15 cellular contexts compared by ENCODE assay signal in genomic region chr13:66849706-66850105, GRCh38.
DNase-seq lines count a peak whose midpoint lies in the region; ATAC-seq, FAIRE-seq and TF ChIP-seq lines count a peak whose summit lies in the region.
"Had no signal": no experiment of that assay in that cellular context is flagged by ENCODE, and none has a peak within 500 bp of the region (broad histone marks: within the 10 kb centered on the region; RNA-seq: fewer than 3 reads in every experiment).

No MANE protein-coding gene starts in this region.

- H3K4me3 ChIP-seq in GM23338: no peak overlapping the region
- no peak overlapping the region for H3K4me3 ChIP-seq in endodermal cell (ENCODE audit: low read length)
- H3K4me3 ChIP-seq: BLaER1 had no signal

- no peak for TF ChIP-seq CTCF in GM23338 (conservative IDR thresholded peaks at IDR 0.05; ENCODE audit: low read depth in 2 of 2)
- no peak for TF ChIP-seq CTCF in endodermal cell (conservative IDR thresholded peaks at IDR 0.05)

- peaks cover 2% of the 10 kb centered on the region; the same call in 1 of the 3 replicates for H3K9me3 Mint-ChIP-seq in GM23338
- H3K9me3 Mint-ChIP-seq in endodermal cell: no peaks in the 10 kb centered on the region

- no peak overlapping the region for H2AFZ ChIP-seq in GM23338

- no peaks in the 10 kb centered on the region for H3K27me3 Mint-ChIP-seq in GM23338 (ENCODE audit: insufficient read depth, low read depth, poor library complexity)
- H3K27me3 Mint-ChIP-seq in endodermal cell (ENCODE audit: insufficient read depth): no peaks in the 10 kb centered on the region
- H3K27me3 Mint-ChIP-seq: CD4-positive, CD25-positive, alpha-beta regulatory T cell had no signal

- H3K4me1 ChIP-seq in GM23338 (ENCODE audit: insufficient read depth): no peaks in the 10 kb centered on the region
- no peaks in the 10 kb centered on the region for H3K4me1 ChIP-seq in endodermal cell (ENCODE audit: control insufficient read depth, insufficient read depth, low read length)
- H3K4me1 ChIP-seq: BLaER1 had no signal

- no peaks in the 10 kb centered on the region for H3K79me2 ChIP-seq in GM23338 (replicated peaks; ENCODE audit: insufficient read depth)

- H3K4me1 Mint-ChIP-seq in GM23338 (peaks cover 6% of the 10 kb centered on the region; the same call in 2 of the 3 replicates), endodermal cell (no peaks in the 10 kb centered on the region)
- H3K4me1 Mint-ChIP-seq: CD4-positive, CD25-positive, alpha-beta regulatory T cell had no signal

- no peak overlapping the region for H3K27ac ChIP-seq in GM23338 (ENCODE audit: low read depth)
- no peak overlapping the region for H3K27ac ChIP-seq in endodermal cell (ENCODE audit: low read depth, low read length)
- H3K27ac ChIP-seq: 22Rv1, BLaER1, HL-60 had no signal

- H3K27ac Mint-ChIP-seq in GM23338: no peak overlapping the region
- no peak overlapping the region for H3K27ac Mint-ChIP-seq in endodermal cell
- H3K27ac Mint-ChIP-seq: CD4-positive, CD25-positive, alpha-beta regulatory T cell had no signal

- 76 to 85% methylated on average over 3 of the region's 4 CpGs for WGBS in endodermal cell (ENCODE audit: insufficient coverage in 1 of 2, insufficient read length in 1 of 2), 2 experiments

- ATAC-seq in GM23338 (peak; percentile 79), GM19395 (IDR thresholded peaks at IDR 0.05; ENCODE audit: unreplicated experiment) (no peak), GM19023 (IDR thresholded peaks at IDR 0.05; ENCODE audit: unreplicated experiment) (no peak)

- no peaks in the 10 kb centered on the region for H3K9me3 ChIP-seq in endodermal cell (ENCODE audit: control insufficient read depth, low read length)

- H3K36me3 ChIP-seq in GM23338 (ENCODE audit: insufficient read depth): no peaks in the 10 kb centered on the region
- H3K36me3 ChIP-seq in endodermal cell (ENCODE audit: control insufficient read depth, insufficient read depth, low read length): no peaks in the 10 kb centered on the region
- H3K36me3 ChIP-seq: BLaER1 had no signal

- H3K27me3 ChIP-seq in GM23338 (ENCODE audit: insufficient read depth) (no peaks in the 10 kb centered on the region), endodermal cell (ENCODE audit: control insufficient read depth, insufficient read depth, low read length, poor library complexity, severe bottlenecking) (no peaks in the 10 kb centered on the region)
- H3K27me3 ChIP-seq: BLaER1 had no signal

- DNase-seq in GM23338 (ENCODE audit: low spot score) (peak; percentile 50), NCI-H2227 treated with DMSO at 0.1 percent for 48 hours (lab: John Stamatoyannopoulos, UW) (peak; percentile 31), endodermal cell (peak; percentile 41), myocyte (ENCODE audit: low read depth) (peak; percentile 6), GM12891 (ENCODE audit: insufficient read length, low spot score) (no peak)
- DNase-seq: AML-193; CD4-positive, CD25-positive, alpha-beta regulatory T cell; DMS53; GF-D8 had no signal

- no peak for TF ChIP-seq POLR2A in GM12891 (IDR thresholded peaks at IDR 0.05; ENCODE audit: low read depth, low read length)

- H3K36me3 Mint-ChIP-seq in GM23338 (ENCODE audit: low read depth) (no peaks in the 10 kb centered on the region), endodermal cell (ENCODE audit: low read depth) (no peaks in the 10 kb centered on the region)
- H3K36me3 Mint-ChIP-seq: CD4-positive, CD25-positive, alpha-beta regulatory T cell had no signal

- no peak overlapping the region for H3K4me2 ChIP-seq in GM23338
- H3K4me2 ChIP-seq: BLaER1 had no signal

- H3K4me3 Mint-ChIP-seq in GM23338 (no peak overlapping the region), endodermal cell (no peak overlapping the region)
- H3K4me3 Mint-ChIP-seq: CD4-positive, CD25-positive, alpha-beta regulatory T cell had no signal

- no peaks in the 10 kb centered on the region for H4K20me1 ChIP-seq in GM23338 (replicated peaks; ENCODE audit: insufficient read depth)
- H4K20me1 ChIP-seq: BLaER1 had no signal

- H3K9me2 ChIP-seq in GM23338 (ENCODE audit: insufficient read depth): no peaks in the 10 kb centered on the region

- FAIRE-seq in GM12891 (lab: Jason Lieb, UNC): no peak
- FAIRE-seq: GM18507 had no signal

- no peak overlapping the region for H3K9ac ChIP-seq in endodermal cell (ENCODE audit: extremely low read depth, low read length, poor library complexity, severe bottlenecking)
- H3K9ac ChIP-seq: BLaER1 had no signal

- H3F3A ChIP-seq in GM23338 (replicated peaks; ENCODE audit: low read depth): no peaks in the 10 kb centered on the region

TF ChIP-seq in GM23338, 12 proteins besides CTCF, POLR2A, EP300 and RAD21 (continues in another document):
- no peak for TF ChIP-seq CREB1 (CRISPR knock-in tag; IDR thresholded peaks at IDR 0.05; ENCODE audit: low read depth)

TF ChIP-seq in GM12891, 5 proteins besides CTCF, POLR2A, EP300 and RAD21:
- TF ChIP-seq PAX5 (IDR thresholded peaks at IDR 0.05; ENCODE audit: insufficient read depth, low read length, severe bottlenecking) (no peak), POU2F2 (IDR thresholded peaks at IDR 0.05; ENCODE audit: low read depth, low read length) (no peak), TAF1 (IDR thresholded peaks at IDR 0.05; ENCODE audit: low read depth, low read length) (no peak), POLR2AphosphoS5 (IDR thresholded peaks at IDR 0.05; ENCODE audit: low read depth, low read length) (no peak), SPI1 (IDR thresholded peaks at IDR 0.05; ENCODE audit: low read depth, low read length) (no peak)
